15 cellular contexts compared by ENCODE assay signal in genomic region chr15:42131826-42132806, GRCh38. TPM values are rescaled to one million over a fixed set of nuclear protein-coding genes. Genes with fewer than 3 reads are reported as not detected.
A peak's percentile ranks its signal among the peaks of the same experiment; 100 is the strongest.
DNase-seq lines count a peak whose midpoint lies in the region; ATAC-seq, FAIRE-seq and TF ChIP-seq lines count a peak whose summit lies in the region.
"Had no signal": no experiment of that assay in that cellular context is flagged by ENCODE, and none has a peak within 500 bp of the region (broad histone marks: within the 10 kb centered on the region; RNA-seq: fewer than 3 reads in every experiment).

No MANE protein-coding gene starts in this region.

- H3K27ac ChIP-seq in SK-N-SH (ENCODE audit: low read depth in 2 of 2, low read length in 1 of 2) (no peak overlapping the region), parathyroid adenoma (no peak overlapping the region), small intestine (ENCODE audit: low read depth in 1 of 2, low read length in 1 of 2) (no peak overlapping the region)
- H3K27ac ChIP-seq: RWPE1, uterus had no signal

- TF ChIP-seq EP300 in SK-N-SH (IDR thresholded peaks at IDR 0.05; ENCODE audit: borderline replicate concordance in 1 of 2, low read depth in 1 of 2, low read length in 1 of 2), result no peak

- WGBS in SK-N-SH (ENCODE audit: low lambda C conversion rate), result 76% methylated on average over 9 of the region's 9 CpGs
- WGBS in small intestine, 3 donors, result 69 to 72% (median 71%) methylated on average over 9 of the region's 9 CpGs

- no peak overlapping the region for H3K4me3 ChIP-seq in SK-N-SH (ENCODE audit: low read depth in 2 of 2, low read length in 1 of 2)
- H3K4me3 ChIP-seq in parathyroid adenoma (ENCODE audit: low read depth, low read length), result no peak overlapping the region
- no peak overlapping the region for H3K4me3 ChIP-seq in small intestine (ENCODE audit: low read depth in 1 of 2, low read length in 2 of 2)
- H3K4me3 ChIP-seq: uterus had no signal

- CTCF ChIA-PET in SK-N-SH (lab: Yijun Ruan, JAX), result interaction anchor here (1.1 to 2.5 kb wide), 3 partner anchors 48 to 75 kb away, joined by 4 to 7 read pairs (median 6); no protein-coding TSS in a partner anchor

- H3K4me1 ChIP-seq in SK-N-SH (ENCODE audit: control insufficient read depth in 1 of 2, insufficient read depth in 2 of 2, low read depth in 1 of 2, low read length in 1 of 2) (peaks cover 0 to 3% of the 10 kb centered on the region in 2 experiments; a peak in 1 of 4 replicates), parathyroid adenoma (no peaks in the 10 kb centered on the region), small intestine (ENCODE audit: control insufficient read depth in 2 of 2, insufficient read depth in 1 of 2, low read depth in 1 of 2, low read length in 1 of 2) (no peaks in the 10 kb centered on the region)
- H3K4me1 ChIP-seq: uterus had no signal

- ATAC-seq in SK-N-SH treated with all-trans-retinoic acid at 6 μM for 48 hours, result peak; percentile 32; the same call in 2 of the 3 replicates
- ATAC-seq in GM19397 (IDR thresholded peaks at IDR 0.05; ENCODE audit: unreplicated experiment), result no peak
- no peak for ATAC-seq in HG02938 (IDR thresholded peaks at IDR 0.05; ENCODE audit: unreplicated experiment)

- H3K9me3 ChIP-seq in SK-N-SH, result no peaks in the 10 kb centered on the region
- H3K9me3 ChIP-seq in parathyroid adenoma (ENCODE audit: control insufficient read depth, low read length), result no peaks in the 10 kb centered on the region
- H3K9me3 ChIP-seq in small intestine (ENCODE audit: control insufficient read depth, low read depth), result no peaks in the 10 kb centered on the region
- H3K9me3 ChIP-seq: uterus had no signal

- H3K9me2 ChIP-seq in SK-N-SH, result no peaks in the 10 kb centered on the region

- H3K79me2 ChIP-seq in SK-N-SH (ENCODE audit: insufficient read depth) (no peaks in the 10 kb centered on the region), parathyroid adenoma (no peaks in the 10 kb centered on the region)

- FAIRE-seq in small intestine (lab: Jason Lieb, UNC), result no peak

- H3K27me3 ChIP-seq in SK-N-SH (ENCODE audit: insufficient read depth) (peaks cover 15% of the 10 kb centered on the region), parathyroid adenoma (ENCODE audit: control insufficient read depth, insufficient read depth, low read length) (no peaks in the 10 kb centered on the region), small intestine (ENCODE audit: control insufficient read depth in 2 of 2, insufficient read depth in 2 of 2, low read length in 2 of 2) (no peaks in the 10 kb centered on the region)
- H3K27me3 ChIP-seq: uterus had no signal

- no peaks in the 10 kb centered on the region for H4K20me1 ChIP-seq in SK-N-SH (ENCODE audit: insufficient read depth)

- DNase-seq in SK-N-SH (no peak), NCI-H2081 (lab: John Stamatoyannopoulos, UW) (peak; percentile 79 to 80), SW480 (ENCODE audit: low spot score) (peak; percentile 26), small intestine (no peak)
- DNase-seq: activated B cell treated with CpG ODN at 0.5 μM for 24 hours; activated naive CD4-positive, alpha-beta T cell; Kasumi-1; mesenchymal stem cell; uterus had no signal

- no peak overlapping the region for H3K9ac ChIP-seq in SK-N-SH
- H3K9ac ChIP-seq in parathyroid adenoma, result no peak overlapping the region

- no peaks in the 10 kb centered on the region for H3F3A ChIP-seq in SK-N-SH (replicated peaks; ENCODE audit: insufficient read depth)

- no peak overlapping the region for H3K4me2 ChIP-seq in SK-N-SH
- no peak overlapping the region for H3K4me2 ChIP-seq in parathyroid adenoma (ENCODE audit: low read length)

- H3K36me3 ChIP-seq in SK-N-SH (replicated peaks in 1 of 2; ENCODE audit: control insufficient read depth in 1 of 2, insufficient read depth in 2 of 2, low read length in 1 of 2) (no peaks in the 10 kb centered on the region), parathyroid adenoma (ENCODE audit: control insufficient read depth, insufficient read depth, low read length) (no peaks in the 10 kb centered on the region), small intestine (ENCODE audit: control insufficient read depth in 2 of 2, insufficient read depth in 2 of 2, low read length in 2 of 2) (no peaks in the 10 kb centered on the region)
- H3K36me3 ChIP-seq: uterus had no signal

- TF ChIP-seq CTCF in SK-N-SH (IDR thresholded peaks at IDR 0.05) (no peak), parathyroid adenoma (IDR thresholded peaks at IDR 0.05) (no peak)

- TF ChIP-seq RAD21 in SK-N-SH (IDR thresholded peaks at IDR 0.05; ENCODE audit: low read length), result no peak

- no peak overlapping the region for H2AFZ ChIP-seq in SK-N-SH (ENCODE audit: low read depth)
- peak overlapping the region; percentile 20 for H2AFZ ChIP-seq in parathyroid adenoma

- POLR2A ChIA-PET in SK-N-SH (lab: Yijun Ruan, JAX), result no interaction called here

TF ChIP-seq in SK-N-SH treated with all-trans-retinoic acid at 6 μM for 48 hours, 23 proteins besides CTCF, POLR2A, EP300 and RAD21 (continues in another document):
- TF ChIP-seq SNAI2 (CRISPR knock-in tag; IDR thresholded peaks at IDR 0.05), result no peak
- TF ChIP-seq ESRRG (CRISPR knock-in tag; IDR thresholded peaks at IDR 0.05), result no peak
- TF ChIP-seq ARNTL (CRISPR knock-in tag; IDR thresholded peaks at IDR 0.05; ENCODE audit: borderline replicate concordance, low read depth), result no peak
- no peak for TF ChIP-seq TCF4 (CRISPR knock-in tag; IDR thresholded peaks at IDR 0.05; ENCODE audit: borderline replicate concordance)
- TF ChIP-seq, protein P1, sequence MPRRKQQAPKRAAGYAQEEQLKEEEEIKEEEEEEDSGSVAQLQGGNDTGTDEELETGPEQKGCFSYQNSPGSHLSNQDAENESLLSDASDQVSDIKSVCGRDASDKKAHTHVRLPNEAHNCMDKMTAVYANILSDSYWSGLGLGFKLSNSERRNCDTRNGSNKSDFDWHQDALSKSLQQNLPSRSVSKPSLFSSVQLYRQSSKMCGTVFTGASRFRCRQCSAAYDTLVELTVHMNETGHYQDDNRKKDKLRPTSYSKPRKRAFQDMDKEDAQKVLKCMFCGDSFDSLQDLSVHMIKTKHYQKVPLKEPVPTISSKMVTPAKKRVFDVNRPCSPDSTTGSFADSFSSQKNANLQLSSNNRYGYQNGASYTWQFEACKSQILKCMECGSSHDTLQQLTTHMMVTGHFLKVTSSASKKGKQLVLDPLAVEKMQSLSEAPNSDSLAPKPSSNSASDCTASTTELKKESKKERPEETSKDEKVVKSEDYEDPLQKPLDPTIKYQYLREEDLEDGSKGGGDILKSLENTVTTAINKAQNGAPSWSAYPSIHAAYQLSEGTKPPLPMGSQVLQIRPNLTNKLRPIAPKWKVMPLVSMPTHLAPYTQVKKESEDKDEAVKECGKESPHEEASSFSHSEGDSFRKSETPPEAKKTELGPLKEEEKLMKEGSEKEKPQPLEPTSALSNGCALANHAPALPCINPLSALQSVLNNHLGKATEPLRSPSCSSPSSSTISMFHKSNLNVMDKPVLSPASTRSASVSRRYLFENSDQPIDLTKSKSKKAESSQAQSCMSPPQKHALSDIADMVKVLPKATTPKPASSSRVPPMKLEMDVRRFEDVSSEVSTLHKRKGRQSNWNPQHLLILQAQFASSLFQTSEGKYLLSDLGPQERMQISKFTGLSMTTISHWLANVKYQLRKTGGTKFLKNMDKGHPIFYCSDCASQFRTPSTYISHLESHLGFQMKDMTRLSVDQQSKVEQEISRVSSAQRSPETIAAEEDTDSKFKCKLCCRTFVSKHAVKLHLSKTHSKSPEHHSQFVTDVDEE (CRISPR knock-in tag; IDR thresholded peaks at IDR 0.05), result no peak
- no peak for TF ChIP-seq PPARA (CRISPR knock-in tag; IDR thresholded peaks at IDR 0.05; ENCODE audit: borderline replicate concordance)
- TF ChIP-seq RARB (CRISPR knock-in tag; IDR thresholded peaks at IDR 0.05), result no peak

TF ChIP-seq in SK-N-SH, 30 proteins besides CTCF, POLR2A, EP300 and RAD21:
- no peak for TF ChIP-seq POLR2AphosphoS5 (IDR thresholded peaks at IDR 0.05; ENCODE audit: low read depth, low read length)
- no peak for TF ChIP-seq MAX (IDR thresholded peaks at IDR 0.05; ENCODE audit: low read depth)
- no peak for TF ChIP-seq RCOR1 (IDR thresholded peaks at IDR 0.05; ENCODE audit: low read length)

RNA-seq across cellular contexts. Expression of gene PLA2G4F, which starts 24.3 kb away (rescaled TPM):
- polyA plus RNA-seq in SK-N-SH (2012; rRNA removed) (not detected in 2 replicates), small intestine (10 to 100 TPM in 2 of 3 donors, 1 to 10 TPM in 1; 8.6 to 27.5 (median 13.3) TPM)
- polyA plus RNA-seq in SK-N-SH (2012; cell fraction: cytosol; rRNA removed), result not detected in 2 replicates
- 0.01 TPM in 2 replicates for polyA plus RNA-seq in SK-N-SH (2012; cell fraction: nucleus; rRNA removed)
- polyA plus RNA-seq: AG04450 had no signal

RNA-seq across cellular contexts. Expression of gene PLA2G4D, which starts 37.8 kb away (rescaled TPM):
- polyA plus RNA-seq in SK-N-SH (2012; rRNA removed), result not detected in 2 replicates
- polyA plus RNA-seq in SK-N-SH (2012; cell fraction: cytosol; rRNA removed), result not detected in 2 replicates
- not detected in 2 replicates for polyA plus RNA-seq in SK-N-SH (2012; cell fraction: nucleus; rRNA removed)
- polyA plus RNA-seq in small intestine, result under 1 TPM in 2 of 3 donors, not detected in 1; 0.18 to 0.22 TPM
- polyA plus RNA-seq: AG04450 had no signal

Comparison
In these comparisons a context has a peak if more than half of its experiments do, and no peak if none do; other contexts are left out.
1. DNase-seq: peak in NCI-H2081 (2 of 2) and SW480 (single experiment); none in SK-N-SH (single experiment) and small intestine (single experiment).
2. RNA of gene PLA2G4F, which starts 24.3 kb away (polyA plus RNA-seq): 8.6 to 27.5 TPM in small intestine; 0.01 TPM in SK-N-SH; every median in the first group is over 4 times any median in the second.